ENCODE assay signal across 10 cellular contexts in genomic region chrX:151750511-151750910, GRCh38. TPM values are rescaled to one million over a fixed set of nuclear protein-coding genes. Genes with fewer than 3 reads are reported as not detected.
"Had no signal": no experiment of that assay in that cellular context is flagged by ENCODE, and none has a peak within 500 bp of the region (broad histone marks: within the 10 kb centered on the region; RNA-seq: fewer than 3 reads in every experiment).

No MANE protein-coding gene starts in this region.

- H3K9me3 Mint-ChIP-seq: GM23338, HFFc6, IgD-negative memory B cell had no signal

- H3K27ac Mint-ChIP-seq: GM23338, H9, HFFc6, IgD-negative memory B cell had no signal

- DNase-seq: HCEC 1CT, HFFc6 had no signal

- H3K4me3 ChIP-seq: GM23338 had no signal

- FAIRE-seq: H1, H54, HepG2 had no signal

- H3K4me2 ChIP-seq: GM23338 had no signal

- H3K36me3 Mint-ChIP-seq: IgD-negative memory B cell had no signal

- H3K27ac ChIP-seq: HL-60 had no signal

- H3K4me3 Mint-ChIP-seq: GM23338, H9, HFFc6, IgD-negative memory B cell had no signal

- H3K4me1 Mint-ChIP-seq: IgD-negative memory B cell had no signal

RNA-seq across cellular contexts. Expression of gene CNGA2, which starts 16.0 kb away (rescaled TPM):
- total RNA-seq: GM23338, H1, H9, HepG2, HFFc6, HT1080 had no signal
- polyA plus RNA-seq: GM23338, H1, HepG2, IgD-negative memory B cell had no signal

RNA-seq across cellular contexts. Expression of gene FATE1, which starts 34.7 kb away (rescaled TPM):
- total RNA-seq: H1, H9, HepG2, HFFc6, HT1080 had no signal
- polyA plus RNA-seq: GM23338, HepG2, IgD-negative memory B cell had no signal

RNA-seq across cellular contexts. Expression of gene PRRG3, which starts 55.3 kb away (rescaled TPM):
- total RNA-seq: HepG2, HFFc6, HT1080 had no signal
- polyA plus RNA-seq: HepG2, IgD-negative memory B cell had no signal
